Comparison of ENCODE assay signal across 21 cellular contexts in the genomic region with DNA sequence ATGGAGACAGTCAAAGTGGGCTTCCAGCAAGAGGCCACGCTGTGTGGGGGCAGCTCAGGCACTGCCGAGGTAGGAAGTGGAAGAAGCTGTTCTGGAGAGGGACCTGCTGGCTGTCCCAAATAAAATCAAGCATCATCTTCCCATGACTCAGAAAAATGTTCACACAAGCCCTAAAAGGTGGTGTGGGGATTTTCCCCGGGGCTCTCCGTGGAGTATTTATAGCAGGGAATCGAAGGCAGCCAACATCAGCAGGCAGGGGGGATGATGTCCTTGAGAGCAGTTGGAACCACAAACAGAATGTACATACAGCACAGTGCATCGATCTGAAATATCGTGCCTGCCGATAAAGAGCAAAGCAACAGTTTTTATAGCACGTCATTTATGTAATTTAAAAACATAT. TPM values are rescaled to one million over a fixed set of nuclear protein-coding genes. Genes with fewer than 3 reads are reported as not detected.
"Had no signal": no experiment of that assay in that cellular context is flagged by ENCODE, and none has a peak within 500 bp of the region (broad histone marks: within the 10 kb centered on the region; RNA-seq: fewer than 3 reads in every experiment).

No MANE protein-coding gene starts in this region.

- H3K36me3 ChIP-seq: spleen, stomach, upper lobe of left lung had no signal

- DNase-seq: activated CD4-positive, alpha-beta T cell treated with anti-CD3 and anti-CD28 coated beads, Interleukin-2, amount 50 U/mL, for 4 hours; activated CD8-positive, alpha-beta memory T cell treated with anti-CD3 and anti-CD28 coated beads, Interleukin-2, amount 10 ng/mL, durations not matched to agents 7 days and 5 days; activated T-cell treated with anti-CD3 and anti-CD28 coated beads, Interleukin-2, amount 50 U/mL, for 1 hour; amniotic stem cell; cortex of kidney; effector memory CD4-positive, alpha-beta T cell; spleen; stomach; testis had no signal

- ATAC-seq: activated CD8-positive, alpha-beta memory T cell treated with anti-CD3 and anti-CD28 coated beads, Interleukin-2, amount 10 ng/mL, durations not matched to agents 7 days and 5 days; body of pancreas; sciatic nerve had no signal

- H3K4me3 ChIP-seq: body of pancreas, spleen, stomach, testis, upper lobe of left lung had no signal

- H3K4me3 Mint-ChIP-seq: activated CD8-positive, alpha-beta memory T cell treated with anti-CD3 and anti-CD28 coated beads, Interleukin-2, amount 10 ng/mL, durations not matched to agents 7 days and 5 days; activated naive CD4-positive, alpha-beta T cell treated with anti-CD3 and anti-CD28 coated beads, Interleukin-2, amount 50 U/mL, for 24 hours; central memory CD8-positive, alpha-beta T cell; nephron had no signal

- H3K27ac ChIP-seq: body of pancreas, spleen, stomach, testis, upper lobe of left lung had no signal

- H3K36me3 Mint-ChIP-seq: activated CD8-positive, alpha-beta memory T cell treated with anti-CD3 and anti-CD28 coated beads, Interleukin-2, amount 10 ng/mL, durations not matched to agents 7 days and 5 days had no signal

- H3K27ac Mint-ChIP-seq: activated CD8-positive, alpha-beta memory T cell treated with anti-CD3 and anti-CD28 coated beads, Interleukin-2, amount 10 ng/mL, durations not matched to agents 7 days and 5 days; activated naive CD4-positive, alpha-beta T cell treated with anti-CD3 and anti-CD28 coated beads, Interleukin-2, amount 50 U/mL, for 24 hours; activated T-helper 2 cell treated with anti-CD3 and anti-CD28 coated beads, Interferon-gamma antibody, Interleukin-2, Interleukin-4, amounts not matched to agents 10 μg/mL and 5 μg/mL and 100 μg/mL, durations not matched to agents 14 hours and 24 hours and 36 hours; nephron had no signal

- H3K9me3 ChIP-seq: body of pancreas, testis, upper lobe of left lung had no signal

- H3K27me3 Mint-ChIP-seq: activated naive CD4-positive, alpha-beta T cell treated with anti-CD3 and anti-CD28 coated beads, Interleukin-2, amount 50 U/mL, for 24 hours had no signal

- H3K4me1 Mint-ChIP-seq: central memory CD8-positive, alpha-beta T cell had no signal

- H3K4me1 ChIP-seq: spleen, stomach, testis had no signal

- H3K27me3 ChIP-seq: body of pancreas, testis, upper lobe of left lung had no signal

RNA-seq across cellular contexts. Expression of gene PRR23E, which starts 27.6 kb away (rescaled TPM):
- total RNA-seq: activated CD8-positive, alpha-beta memory T cell treated with anti-CD3 and anti-CD28 coated beads, Interleukin-2, amount 10 ng/mL, durations not matched to agents 7 days and 5 days; activated T-helper 2 cell treated with anti-CD3 and anti-CD28 coated beads, Interferon-gamma antibody, Interleukin-2, Interleukin-4, amounts not matched to agents 10 μg/mL and 5 μg/mL and 100 μg/mL, durations not matched to agents 14 hours and 24 hours and 36 hours; body of pancreas; frontal cortex; liver; mesenteric fat pad; omental fat pad; pulmonary artery endothelial cell; sciatic nerve; spleen; stomach; upper lobe of left lung had no signal
- polyA plus RNA-seq: liver, spleen, stomach had no signal
